In genomic region chr21:31557421-31557955, GRCh38 we compare ENCODE assay signal across 7 cellular contexts.
DNase-seq lines count a peak whose midpoint lies in the region; ATAC-seq and TF ChIP-seq lines count a peak whose summit lies in the region.

No MANE protein-coding gene starts in this region.

- no peak overlapping the region for H3K27ac Mint-ChIP-seq in endodermal cell
- H3K27ac Mint-ChIP-seq in HFFc6: no peak overlapping the region

- H3K4me3 ChIP-seq in HUES64 (ENCODE audit: low read length) (peak overlapping the region; percentile 71), endodermal cell (ENCODE audit: low read length) (peak overlapping the region; percentile 83), sigmoid colon (peak overlapping the region in 3 of 4 donors; percentile 44 to 64 (median 59))

- 2% methylated on average over 46 of the region's 46 CpGs for WGBS in HUES64
- WGBS in endodermal cell (ENCODE audit: insufficient coverage in 1 of 2, insufficient read length in 1 of 2), 2 experiments: 3 to 7% methylated on average over 28 to 46 of the region's 46 CpGs
- 9% methylated on average over 46 of the region's 46 CpGs for WGBS in sigmoid colon, 2 donors

- intact Hi-C loops in sigmoid colon (cut with DNase I): no loop called here

- H3K4me3 Mint-ChIP-seq in endodermal cell (peak overlapping the region; percentile 78), HFFc6 (no peak overlapping the region)

- no peak for TF ChIP-seq EP300 in sigmoid colon (IDR thresholded peaks at IDR 0.05)

- peak overlapping the region; percentile 93; the same call in 1 of the 2 replicates for H3K9ac ChIP-seq in HUES64 (ENCODE audit: low read depth, low read length)
- peak overlapping the region; percentile 9 for H3K9ac ChIP-seq in endodermal cell (ENCODE audit: extremely low read depth, low read length, poor library complexity, severe bottlenecking)

- H3K4me1 ChIP-seq in HUES64 (ENCODE audit: insufficient read depth, low read length): peaks cover 58% of the 10 kb centered on the region
- peaks cover 35% of the 10 kb centered on the region for H3K4me1 ChIP-seq in endodermal cell (ENCODE audit: control insufficient read depth, insufficient read depth, low read length)
- peaks cover 0 to 29% (median 26%) of the 10 kb centered on the region in 4 donors for H3K4me1 ChIP-seq in sigmoid colon

- TF ChIP-seq POLR2A in sigmoid colon (IDR thresholded peaks at IDR 0.05): no peak

- H3K9me3 ChIP-seq in HUES64 (ENCODE audit: insufficient read depth, low read depth, low read length) (no peaks in the 10 kb centered on the region), endodermal cell (ENCODE audit: control insufficient read depth, low read length) (no peaks in the 10 kb centered on the region), sigmoid colon (no peaks in the 10 kb centered on the region)

- no peaks in the 10 kb centered on the region for H3K36me3 ChIP-seq in HUES64 (ENCODE audit: insufficient read depth, low read length)
- no peaks in the 10 kb centered on the region for H3K36me3 ChIP-seq in endodermal cell (ENCODE audit: control insufficient read depth, insufficient read depth, low read length)
- no peaks in the 10 kb centered on the region for H3K36me3 ChIP-seq in sigmoid colon

- H3K27me3 ChIP-seq in HUES64 (ENCODE audit: insufficient read depth, low read length) (peaks cover 16% of the 10 kb centered on the region), endodermal cell (ENCODE audit: control insufficient read depth, insufficient read depth, low read length, poor library complexity, severe bottlenecking) (peaks cover 12% of the 10 kb centered on the region), sigmoid colon (peaks cover 14 to 64% (median 38%) of the 10 kb centered on the region in 3 donors)

- H3K9me3 Mint-ChIP-seq in endodermal cell (no peaks in the 10 kb centered on the region), HFFc6 (peaks cover 5% of the 10 kb centered on the region; the same call in 1 of the 2 replicates)

- H3K4me1 Mint-ChIP-seq in endodermal cell: peaks cover 58% of the 10 kb centered on the region
- peaks cover 12% of the 10 kb centered on the region; the same call in 1 of the 2 replicates for H3K4me1 Mint-ChIP-seq in HFFc6 (ENCODE audit: low read depth)

- DNase-seq in T-helper 2 cell: peak in 4 of 5 experiments; percentile 2 to 35 (median 12)
- peak; percentile 82 for DNase-seq in endodermal cell
- DNase-seq in sigmoid colon: no peak
- no peak for DNase-seq in HFFc6
- DNase-seq in SIG-M5 treated with dmso at 0.1 percent for 504 hours (lab: John Stamatoyannopoulos, UW; ENCODE audit: unreplicated experiment): no peak

- peaks cover 18% of the 10 kb centered on the region for H3K27me3 Mint-ChIP-seq in endodermal cell (ENCODE audit: insufficient read depth)
- H3K27me3 Mint-ChIP-seq in HFFc6 (ENCODE audit: insufficient read depth): peaks cover 12% of the 10 kb centered on the region

- H3K27ac ChIP-seq in HUES64 (ENCODE audit: low read depth, low read length) (no peak overlapping the region), endodermal cell (ENCODE audit: low read depth, low read length) (no peak overlapping the region), sigmoid colon (no peak overlapping the region)

- H3K36me3 Mint-ChIP-seq in endodermal cell (ENCODE audit: low read depth) (no peaks in the 10 kb centered on the region), HFFc6 (ENCODE audit: low read depth) (no peaks in the 10 kb centered on the region; the same call in 1 of the 2 replicates)

- TF ChIP-seq CTCF in endodermal cell (conservative IDR thresholded peaks at IDR 0.05) (no peak), sigmoid colon (IDR thresholded peaks at IDR 0.05) (no peak), HFFc6 (IDR thresholded peaks at IDR 0.05) (no peak)

- no peak for ATAC-seq in GM19328 (IDR thresholded peaks at IDR 0.05; ENCODE audit: unreplicated experiment)

Comparison
In these comparisons a context has a peak if more than half of its experiments do, and no peak if none do; other contexts are left out.
1. DNase-seq: peak in T-helper 2 cell (4 of 5) and endodermal cell (single experiment); none in sigmoid colon (single experiment), HFFc6 (single experiment) and SIG-M5 treated with dmso at 0.1 percent for 504 hours (single experiment).
2. Peak in every context shown above with its lines, with median percentiles within 50 percentile points of each other: H3K4me3 ChIP-seq.